Comparison of ENCODE assay signal across 17 cellular contexts in the genomic region with DNA sequence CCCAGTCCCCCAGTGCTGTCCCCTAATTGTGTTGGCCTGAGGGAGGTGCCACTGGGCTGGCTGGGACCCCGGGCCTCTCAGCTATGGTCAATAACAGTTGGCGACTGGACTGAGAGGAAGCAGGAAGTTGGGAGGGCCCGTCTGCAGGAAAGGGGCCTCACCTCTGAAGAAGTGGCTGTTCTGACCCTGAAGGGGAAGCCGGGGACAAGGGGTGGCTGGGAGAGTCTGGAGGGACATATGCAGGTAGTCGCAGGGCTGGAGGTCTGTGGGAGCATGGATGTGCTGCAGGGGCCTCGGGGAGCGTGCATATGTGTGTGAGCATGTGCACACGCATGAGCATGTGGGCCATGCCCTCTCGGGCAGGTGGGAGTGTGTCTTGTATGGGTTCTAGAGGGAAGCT. TPM values are rescaled to one million over a fixed set of nuclear protein-coding genes. Genes with fewer than 3 reads are reported as not detected.
DNase-seq lines count a peak whose midpoint lies in the region; ATAC-seq and TF ChIP-seq lines count a peak whose summit lies in the region.
"Had no signal": no experiment of that assay in that cellular context is flagged by ENCODE, and none has a peak within 500 bp of the region (broad histone marks: within the 10 kb centered on the region; RNA-seq: fewer than 3 reads in every experiment).

No MANE protein-coding gene starts in this region.

- peak overlapping the region; percentile 93 for H3K27ac Mint-ChIP-seq in activated naive CD4-positive, alpha-beta T cell treated with anti-CD3 and anti-CD28 coated beads for 36 hours
- H3K27ac Mint-ChIP-seq in activated naive CD8-positive, alpha-beta T cell treated with anti-CD3 and anti-CD28 coated beads, Interleukin-2, amount 10 ng/mL, durations not matched to agents 7 days and 5 days = peak overlapping the region; percentile 88

- H3K9me3 ChIP-seq in spleen = no peaks in the 10 kb centered on the region
- no peaks in the 10 kb centered on the region for H3K9me3 ChIP-seq in colonic mucosa
- H3K9me3 ChIP-seq: gastroesophageal sphincter, MG63 had no signal

- TF ChIP-seq POLR2A in NB4 (IDR thresholded peaks at IDR 0.05; ENCODE audit: extremely low read depth, insufficient read length) (no peak), spleen (IDR thresholded peaks at IDR 0.05) (no peak)

- TF ChIP-seq CTCF in NB4 (IDR thresholded peaks at IDR 0.05; ENCODE audit: low read depth, low read length) = no peak
- TF ChIP-seq CTCF in spleen (IDR thresholded peaks at IDR 0.05 in 8 of 11, conservative IDR thresholded peaks at IDR 0.05 in 3 of 11) = no peak
- TF ChIP-seq CTCF in colonic mucosa (IDR thresholded peaks at IDR 0.05) = no peak

- intact Hi-C loops in activated naive CD4-positive, alpha-beta T cell treated with anti-CD3 and anti-CD28 coated beads for 36 hours (cut with micrococcal nuclease) = no loop called here
- intact Hi-C loops in spleen (cut with DNase I; ENCODE audit: low total_unique reads) = no loop called here
- intact Hi-C loops in colonic mucosa (cut with DNase I) = loop anchor here (10.0 kb wide), 1 partner anchor 46 kb away; no protein-coding TSS in a partner anchor

- H3K4me1 ChIP-seq in spleen = peaks cover 50 to 97% (median 75%) of the 10 kb centered on the region in 6 donors
- peaks cover 6% of the 10 kb centered on the region for H3K4me1 ChIP-seq in colonic mucosa

- H3K4me1 Mint-ChIP-seq in activated naive CD4-positive, alpha-beta T cell treated with anti-CD3 and anti-CD28 coated beads for 36 hours (ENCODE audit: low read depth) = peaks cover 55% of the 10 kb centered on the region
- peaks cover 43% of the 10 kb centered on the region for H3K4me1 Mint-ChIP-seq in activated naive CD8-positive, alpha-beta T cell treated with anti-CD3 and anti-CD28 coated beads, Interleukin-2, amount 10 ng/mL, durations not matched to agents 7 days and 5 days

- no peaks in the 10 kb centered on the region for H3K9me3 Mint-ChIP-seq in activated naive CD4-positive, alpha-beta T cell treated with anti-CD3 and anti-CD28 coated beads for 36 hours
- no peaks in the 10 kb centered on the region for H3K9me3 Mint-ChIP-seq in activated naive CD8-positive, alpha-beta T cell treated with anti-CD3 and anti-CD28 coated beads, Interleukin-2, amount 10 ng/mL, durations not matched to agents 7 days and 5 days

- no peak overlapping the region for H3K4me3 ChIP-seq in NB4 (ENCODE audit: low read depth, low read length)
- peak overlapping the region in 1 of 8 donors; percentile 76 for H3K4me3 ChIP-seq in spleen
- H3K4me3 ChIP-seq in colonic mucosa = no peak overlapping the region
- H3K4me3 ChIP-seq: gastroesophageal sphincter, MG63 had no signal

- H3K27me3 Mint-ChIP-seq in activated naive CD4-positive, alpha-beta T cell treated with anti-CD3 and anti-CD28 coated beads for 36 hours (ENCODE audit: low read depth) = no peaks in the 10 kb centered on the region
- H3K27me3 Mint-ChIP-seq in activated naive CD8-positive, alpha-beta T cell treated with anti-CD3 and anti-CD28 coated beads, Interleukin-2, amount 10 ng/mL, durations not matched to agents 7 days and 5 days = no peaks in the 10 kb centered on the region

- H3K36me3 ChIP-seq in spleen (peaks cover 6 to 59% (median 30%) of the 10 kb centered on the region in 6 donors), colonic mucosa (peaks cover 3% of the 10 kb centered on the region)

- CTCF ChIA-PET in activated naive CD4-positive, alpha-beta T cell treated with anti-CD3 and anti-CD28 coated beads for 36 hours (lab: Charles Lee) = interaction anchor here (0.6 to 1.2 kb wide), 4 partner anchors 33 to 324 kb away, joined by 3 to 4 read pairs (median 3); no protein-coding TSS in a partner anchor

- no peak for DNase-seq in activated naive CD4-positive, alpha-beta T cell treated with anti-CD3 and anti-CD28 coated beads for 36 hours
- no peak for DNase-seq in activated naive CD4-positive, alpha-beta T cell (lab: John Stamatoyannopoulos, UW)
- DNase-seq in NB4 (ENCODE audit: low read depth) = peak; percentile 66
- DNase-seq in activated naive CD8-positive, alpha-beta T cell treated with anti-CD3 and anti-CD28 coated beads, Interleukin-2, amount 10 ng/mL, durations not matched to agents 7 days and 5 days = no peak
- peak; percentile 77 for DNase-seq in spleen
- DNase-seq in middle frontal gyrus (ENCODE audit: extremely low spot score, low spot score) = no peak
- DNase-seq in colonic mucosa = no peak
- DNase-seq in central memory CD4-positive, alpha-beta T cell = no peak
- DNase-seq: DMS79; effector CD8-positive, alpha-beta T cell; islet precursor cell; MG63; NCI-H2171; retina; stimulated activated CD4-positive, alpha-beta T cell treated with anti-CD3 and anti-CD28 coated beads, Interleukin-2, amount 100 ng/mL, for 24 hours; stimulated activated naive CD4-positive, alpha-beta T cell treated with Interleukin-2 at 50 U/mL for 16 hours had no signal

- no peak overlapping the region for H3K9ac ChIP-seq in colonic mucosa (ENCODE audit: low read depth in 2 of 2, low read length in 2 of 2)

- WGBS in spleen, 5 donors = 19 to 59% (median 26%) methylated on average over 7 to 9 of the region's 9 CpGs

- H3K27ac ChIP-seq in spleen (peak overlapping the region in 6 of 8 donors; percentile 84 to 95 (median 93)), colonic mucosa (no peak overlapping the region)

- POLR2A ChIA-PET in activated naive CD8-positive, alpha-beta T cell treated with anti-CD3 and anti-CD28 coated beads, Interleukin-2, amount 10 ng/mL, durations not matched to agents 7 days and 5 days (lab: Charles Lee) = interaction anchor here (0.7 to 2.3 kb wide), 7 partner anchors 21 to 444 kb away, joined by 3 to 8 read pairs (median 3); partner anchors contain the start of gene DNAJB1

- no peaks in the 10 kb centered on the region for H3K27me3 ChIP-seq in spleen (replicated peaks in 1 of 7)
- H3K27me3 ChIP-seq in colonic mucosa = no peaks in the 10 kb centered on the region
- H3K27me3 ChIP-seq: gastroesophageal sphincter, MG63 had no signal

- no peak for ATAC-seq in activated naive CD8-positive, alpha-beta T cell treated with anti-CD3 and anti-CD28 coated beads, Interleukin-2, amount 10 ng/mL, durations not matched to agents 7 days and 5 days (ENCODE audit: low read depth)
- ATAC-seq: gastroesophageal sphincter had no signal

- H3K36me3 Mint-ChIP-seq in activated naive CD4-positive, alpha-beta T cell treated with anti-CD3 and anti-CD28 coated beads for 36 hours (ENCODE audit: low read depth) = peaks cover 21% of the 10 kb centered on the region
- H3K36me3 Mint-ChIP-seq in activated naive CD8-positive, alpha-beta T cell treated with anti-CD3 and anti-CD28 coated beads, Interleukin-2, amount 10 ng/mL, durations not matched to agents 7 days and 5 days = peaks cover 32% of the 10 kb centered on the region

- no peak overlapping the region for H3K4me3 Mint-ChIP-seq in activated naive CD4-positive, alpha-beta T cell treated with anti-CD3 and anti-CD28 coated beads for 36 hours
- peak overlapping the region; percentile 96 for H3K4me3 Mint-ChIP-seq in activated naive CD8-positive, alpha-beta T cell treated with anti-CD3 and anti-CD28 coated beads, Interleukin-2, amount 10 ng/mL, durations not matched to agents 7 days and 5 days

RNA-seq across cellular contexts. Expression of gene PKN1, which starts 5.9 kb away (rescaled TPM):
- total RNA-seq in activated naive CD4-positive, alpha-beta T cell treated with anti-CD3 and anti-CD28 coated beads for 36 hours = 100 to 1,000 TPM; 159 to 164 TPM
- 100 to 1,000 TPM; 244 to 265 TPM for total RNA-seq in activated naive CD8-positive, alpha-beta T cell treated with anti-CD3 and anti-CD28 coated beads, Interleukin-2, amount 10 ng/mL, durations not matched to agents 7 days and 5 days
- total RNA-seq in spleen = 100 to 1,000 TPM; 138 to 213 (median 175) TPM
- polyA plus RNA-seq in spleen = 100 to 1,000 TPM in 2 of 3 donors, 10 to 100 TPM in 1; 93.3 to 186 (median 113) TPM
- 10 to 100 TPM; 35.9 to 37.5 TPM for total RNA-seq in colonic mucosa

RNA-seq across cellular contexts. Expression of gene DDX39A, which starts 19.9 kb away (rescaled TPM):
- total RNA-seq in activated naive CD4-positive, alpha-beta T cell treated with anti-CD3 and anti-CD28 coated beads for 36 hours = 100 to 1,000 TPM; 219 to 227 TPM
- total RNA-seq in activated naive CD8-positive, alpha-beta T cell treated with anti-CD3 and anti-CD28 coated beads, Interleukin-2, amount 10 ng/mL, durations not matched to agents 7 days and 5 days = 100 to 1,000 TPM; 192 to 202 TPM
- total RNA-seq in spleen (100 to 1,000 TPM in 6 of 7 donors, 10 to 100 TPM in 1; 81.8 to 155 (median 124) TPM), colonic mucosa (100 to 1,000 TPM in 1 of 2 donors, 10 to 100 TPM in 1; 55.2 to 160 TPM)
- 100 to 1,000 TPM; 176 to 267 (median 248) TPM for polyA plus RNA-seq in spleen

RNA-seq across cellular contexts. Expression of gene PTGER1, which starts 36.1 kb away (rescaled TPM):
- not detected for total RNA-seq in activated naive CD4-positive, alpha-beta T cell treated with anti-CD3 and anti-CD28 coated beads for 36 hours
- under 1 TPM; 0.34 to 0.36 TPM for total RNA-seq in activated naive CD8-positive, alpha-beta T cell treated with anti-CD3 and anti-CD28 coated beads, Interleukin-2, amount 10 ng/mL, durations not matched to agents 7 days and 5 days
- 10 to 100 TPM in 5 of 7 donors, 1 to 10 TPM in 2; 4.6 to 26.8 (median 12.4) TPM for total RNA-seq in spleen
- 1 to 10 TPM; 1.8 to 2.8 (median 2.2) TPM for polyA plus RNA-seq in spleen
- under 1 TPM; 0.35 to 0.72 TPM for total RNA-seq in colonic mucosa

RNA-seq across cellular contexts. Expression of gene GIPC1, which starts 56.9 kb away (rescaled TPM):
- total RNA-seq in activated naive CD4-positive, alpha-beta T cell treated with anti-CD3 and anti-CD28 coated beads for 36 hours = 10 to 100 TPM; 15.4 to 16.5 TPM
- total RNA-seq in activated naive CD8-positive, alpha-beta T cell treated with anti-CD3 and anti-CD28 coated beads, Interleukin-2, amount 10 ng/mL, durations not matched to agents 7 days and 5 days = 10 to 100 TPM; 31.7 to 32.4 TPM
- total RNA-seq in spleen (10 to 100 TPM; 17.1 to 40.4 (median 21.7) TPM), colonic mucosa (100 to 1,000 TPM; 281 to 404 TPM)
- 10 to 100 TPM; 30.0 to 58.1 (median 31.3) TPM for polyA plus RNA-seq in spleen

RNA-seq across cellular contexts. Expression of gene ADGRE5, which starts 57.8 kb away (rescaled TPM):
- 100 to 1,000 TPM; 173 to 187 TPM for total RNA-seq in activated naive CD4-positive, alpha-beta T cell treated with anti-CD3 and anti-CD28 coated beads for 36 hours
- total RNA-seq in activated naive CD8-positive, alpha-beta T cell treated with anti-CD3 and anti-CD28 coated beads, Interleukin-2, amount 10 ng/mL, durations not matched to agents 7 days and 5 days = 100 to 1,000 TPM; 304 to 315 TPM
- total RNA-seq in spleen = 100 to 1,000 TPM; 190 to 455 (median 280) TPM
- polyA plus RNA-seq in spleen = 10 to 100 TPM; 42.8 to 87.8 (median 55.7) TPM
- 100 to 1,000 TPM; 133 to 175 TPM for total RNA-seq in colonic mucosa

Comparison
In these comparisons a context has a peak if more than half of its experiments do, and no peak if none do; other contexts are left out.
1. DNase-seq: peak in NB4 (single experiment) and spleen (single experiment); none in activated naive CD4-positive, alpha-beta T cell treated with anti-CD3 and anti-CD28 coated beads for 36 hours (single experiment), activated naive CD4-positive, alpha-beta T cell (0 of 4), activated naive CD8-positive, alpha-beta T cell treated with anti-CD3 and anti-CD28 coated beads, Interleukin-2, amount 10 ng/mL, durations not matched to agents 7 days and 5 days (single experiment), middle frontal gyrus (single experiment), colonic mucosa (single experiment) and central memory CD4-positive, alpha-beta T cell (single experiment).